In genomic region chr6:52994789-52995078, GRCh38 we compare ENCODE assay signal across 8 cellular contexts. TPM values are rescaled to one million over a fixed set of nuclear protein-coding genes. Genes with fewer than 3 reads are reported as not detected.
DNase-seq lines count a peak whose midpoint lies in the region; ATAC-seq and TF ChIP-seq lines count a peak whose summit lies in the region.

No MANE protein-coding gene starts in this region.

- TF ChIP-seq CTCF in Loucy (conservative IDR thresholded peaks at IDR 0.05; ENCODE audit: low read length) (no peak), heart left ventricle (IDR thresholded peaks at IDR 0.05) (no peak)

- H3K27ac ChIP-seq in heart left ventricle, result peak overlapping the region; percentile 87 to 98 (median 92)

- peak overlapping the region; percentile 86 for H3K4me2 ChIP-seq in Loucy (ENCODE audit: low read depth, low read length, poor library complexity, severe bottlenecking)

- no peak for TF ChIP-seq POLR2A in heart left ventricle (IDR thresholded peaks at IDR 0.05)

- no peaks in the 10 kb centered on the region for H3K9me2 ChIP-seq in Loucy (replicated peaks; ENCODE audit: low read depth, low read length)

- peaks cover 4% of the 10 kb centered on the region for H4K20me1 ChIP-seq in Loucy (ENCODE audit: insufficient read depth, low read length, poor library complexity, severe bottlenecking)

- H3K4me1 ChIP-seq in Loucy (ENCODE audit: insufficient read depth, low read length, poor library complexity, severe bottlenecking) (peaks cover 15% of the 10 kb centered on the region), heart left ventricle (peaks cover 0 to 25% (median 15%) of the 10 kb centered on the region in 12 donors)

- H3K36me3 ChIP-seq in H7 (replicated peaks; ENCODE audit: control insufficient read depth, insufficient read depth, low read length), result no peaks in the 10 kb centered on the region
- no peaks in the 10 kb centered on the region for H3K36me3 ChIP-seq in Loucy (ENCODE audit: insufficient read depth, low read length)
- peaks cover 0 to 16% (median 0%) of the 10 kb centered on the region in 9 donors for H3K36me3 ChIP-seq in heart left ventricle

- H3K9ac ChIP-seq in Loucy (ENCODE audit: low read depth, low read length, poor library complexity, severe bottlenecking), result peak overlapping the region; percentile 79

- intact Hi-C loops in heart left ventricle (cut with DNase I) (loop anchor here in 5 of 10 donors (2.0 to 10.0 kb wide), 7 partner anchors 72 to 576 kb away; no protein-coding TSS in a partner anchor), posterior vena cava (cut with DNase I) (loop anchor here in 1 of 2 donors (1.0 kb wide), 1 partner anchor 68 kb away; no protein-coding TSS in a partner anchor)

- peak; percentile 77 for DNase-seq in H7
- peak; percentile 38 for DNase-seq in activated naive CD4-positive, alpha-beta T cell treated with anti-CD3 and anti-CD28 coated beads, Interleukin-2, amount 50 U/mL, for 16 hours
- DNase-seq in heart left ventricle, result peak; percentile 28 to 69 (median 46)
- peak; percentile 86 for DNase-seq in posterior vena cava (ENCODE audit: low spot score)
- DNase-seq in GOT3 (lab: John Stamatoyannopoulos, UW), result no peak
- DNase-seq in NCI-H1694 treated with DMSO at 0.1 percent for 48 hours (lab: John Stamatoyannopoulos, UW), result no peak

- peaks cover 6% of the 10 kb centered on the region; the same call in 1 of the 2 replicates for H3F3A ChIP-seq in Loucy (ENCODE audit: low read depth)

- H3K79me2 ChIP-seq in Loucy (ENCODE audit: insufficient read depth, low read length), result no peaks in the 10 kb centered on the region

- H3K27me3 ChIP-seq in H7 (ENCODE audit: control insufficient read depth, insufficient read depth, low read length) (no peaks in the 10 kb centered on the region), Loucy (ENCODE audit: insufficient read depth, low read length, poor library complexity, severe bottlenecking) (peaks cover 29% of the 10 kb centered on the region), heart left ventricle (no peaks in the 10 kb centered on the region)

- no peaks in the 10 kb centered on the region for H3K9me3 ChIP-seq in Loucy (ENCODE audit: insufficient read depth, low read depth, low read length)
- H3K9me3 ChIP-seq in heart left ventricle, result no peaks in the 10 kb centered on the region

- ATAC-seq in GM18498 (IDR thresholded peaks at IDR 0.05; ENCODE audit: unreplicated experiment) (peak; percentile 22), heart left ventricle (peak; percentile 11 to 40 (median 32))

- H3K4me3 ChIP-seq in H7 (ENCODE audit: insufficient read depth, low read depth, low read length), result peak overlapping the region; percentile 72
- H3K4me3 ChIP-seq in Loucy (ENCODE audit: low read length, poor library complexity, severe bottlenecking), result peak overlapping the region; percentile 94
- peak overlapping the region; percentile 66 to 80 (median 74) for H3K4me3 ChIP-seq in heart left ventricle

- WGBS in heart left ventricle, 4 donors, result 0 to 3% (median 1%) methylated on average over 10 to 17 of the region's 17 CpGs

- H2AFZ ChIP-seq in Loucy (ENCODE audit: low read length), result peak overlapping the region; percentile 100

RNA-seq across cellular contexts. Expression of gene GSTA4, which starts 0.3 kb away (rescaled TPM):
- 25.1 and 35.6 TPM in 2 replicates for total RNA-seq in H7 (2014; rRNA removed; shearing (Covaris generic))
- 10 to 100 TPM in 8 of 9 donors, 1 to 10 TPM in 1; 8.5 to 17.0 (median 12.5) TPM for total RNA-seq in heart left ventricle
- polyA plus RNA-seq in heart left ventricle, result 10 to 100 TPM in 1 of 2 donors, 1 to 10 TPM in 1; 9.8 to 10.5 TPM
- 10 to 100 TPM; 13.1 to 26.2 TPM for total RNA-seq in posterior vena cava

Comparison
In these comparisons a context has a peak if more than half of its experiments do, and no peak if none do; other contexts are left out.
1. DNase-seq: peak in H7 (single experiment), activated naive CD4-positive, alpha-beta T cell treated with anti-CD3 and anti-CD28 coated beads, Interleukin-2, amount 50 U/mL, for 16 hours (single experiment), heart left ventricle (5 of 5) and posterior vena cava (single experiment); none in GOT3 (single experiment) and NCI-H1694 treated with DMSO at 0.1 percent for 48 hours (single experiment).
2. Peak in every context shown above with its lines, with median percentiles within 50 percentile points of each other: H3K4me3 ChIP-seq.